1 cellular context compared by ENCODE assay signal in the genomic region with DNA sequence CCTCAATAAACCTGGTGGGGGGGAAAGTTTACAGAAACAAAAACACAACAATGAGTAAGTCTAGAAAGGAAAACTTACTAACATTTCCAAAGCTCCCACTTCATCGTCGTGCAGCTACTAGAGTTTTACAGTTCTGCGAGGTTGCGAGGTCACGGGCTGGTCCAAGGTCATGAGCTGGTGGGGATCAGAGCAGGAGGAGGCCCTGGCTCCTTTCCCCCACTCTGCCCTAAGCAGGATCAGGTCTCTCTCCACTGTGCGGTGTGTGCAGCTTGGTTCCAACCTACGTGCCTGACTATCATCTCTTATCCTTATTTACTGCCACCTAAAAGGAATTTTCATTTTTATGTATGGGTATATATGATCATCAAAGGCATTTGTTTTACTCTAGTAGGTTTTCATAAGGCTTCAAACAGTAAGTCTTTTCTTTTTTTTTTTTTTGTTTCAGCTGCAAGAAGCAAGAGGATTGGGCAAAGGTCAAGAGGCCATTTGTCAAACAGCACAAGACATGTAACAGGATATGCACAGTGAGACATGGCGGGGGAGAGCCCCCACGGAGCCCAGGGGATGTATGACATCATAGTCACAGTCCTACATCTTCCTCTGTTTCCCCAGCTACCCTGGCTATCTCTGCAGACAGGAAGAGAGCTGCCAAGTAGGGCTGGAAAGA.
TF ChIP-seq lines count a peak whose summit lies in the region.

No MANE protein-coding gene starts in this region.

TF ChIP-seq in GM23338, 12 proteins besides CTCF, POLR2A, EP300 and RAD21 (continued from another document):
- TF ChIP-seq, protein P1, sequence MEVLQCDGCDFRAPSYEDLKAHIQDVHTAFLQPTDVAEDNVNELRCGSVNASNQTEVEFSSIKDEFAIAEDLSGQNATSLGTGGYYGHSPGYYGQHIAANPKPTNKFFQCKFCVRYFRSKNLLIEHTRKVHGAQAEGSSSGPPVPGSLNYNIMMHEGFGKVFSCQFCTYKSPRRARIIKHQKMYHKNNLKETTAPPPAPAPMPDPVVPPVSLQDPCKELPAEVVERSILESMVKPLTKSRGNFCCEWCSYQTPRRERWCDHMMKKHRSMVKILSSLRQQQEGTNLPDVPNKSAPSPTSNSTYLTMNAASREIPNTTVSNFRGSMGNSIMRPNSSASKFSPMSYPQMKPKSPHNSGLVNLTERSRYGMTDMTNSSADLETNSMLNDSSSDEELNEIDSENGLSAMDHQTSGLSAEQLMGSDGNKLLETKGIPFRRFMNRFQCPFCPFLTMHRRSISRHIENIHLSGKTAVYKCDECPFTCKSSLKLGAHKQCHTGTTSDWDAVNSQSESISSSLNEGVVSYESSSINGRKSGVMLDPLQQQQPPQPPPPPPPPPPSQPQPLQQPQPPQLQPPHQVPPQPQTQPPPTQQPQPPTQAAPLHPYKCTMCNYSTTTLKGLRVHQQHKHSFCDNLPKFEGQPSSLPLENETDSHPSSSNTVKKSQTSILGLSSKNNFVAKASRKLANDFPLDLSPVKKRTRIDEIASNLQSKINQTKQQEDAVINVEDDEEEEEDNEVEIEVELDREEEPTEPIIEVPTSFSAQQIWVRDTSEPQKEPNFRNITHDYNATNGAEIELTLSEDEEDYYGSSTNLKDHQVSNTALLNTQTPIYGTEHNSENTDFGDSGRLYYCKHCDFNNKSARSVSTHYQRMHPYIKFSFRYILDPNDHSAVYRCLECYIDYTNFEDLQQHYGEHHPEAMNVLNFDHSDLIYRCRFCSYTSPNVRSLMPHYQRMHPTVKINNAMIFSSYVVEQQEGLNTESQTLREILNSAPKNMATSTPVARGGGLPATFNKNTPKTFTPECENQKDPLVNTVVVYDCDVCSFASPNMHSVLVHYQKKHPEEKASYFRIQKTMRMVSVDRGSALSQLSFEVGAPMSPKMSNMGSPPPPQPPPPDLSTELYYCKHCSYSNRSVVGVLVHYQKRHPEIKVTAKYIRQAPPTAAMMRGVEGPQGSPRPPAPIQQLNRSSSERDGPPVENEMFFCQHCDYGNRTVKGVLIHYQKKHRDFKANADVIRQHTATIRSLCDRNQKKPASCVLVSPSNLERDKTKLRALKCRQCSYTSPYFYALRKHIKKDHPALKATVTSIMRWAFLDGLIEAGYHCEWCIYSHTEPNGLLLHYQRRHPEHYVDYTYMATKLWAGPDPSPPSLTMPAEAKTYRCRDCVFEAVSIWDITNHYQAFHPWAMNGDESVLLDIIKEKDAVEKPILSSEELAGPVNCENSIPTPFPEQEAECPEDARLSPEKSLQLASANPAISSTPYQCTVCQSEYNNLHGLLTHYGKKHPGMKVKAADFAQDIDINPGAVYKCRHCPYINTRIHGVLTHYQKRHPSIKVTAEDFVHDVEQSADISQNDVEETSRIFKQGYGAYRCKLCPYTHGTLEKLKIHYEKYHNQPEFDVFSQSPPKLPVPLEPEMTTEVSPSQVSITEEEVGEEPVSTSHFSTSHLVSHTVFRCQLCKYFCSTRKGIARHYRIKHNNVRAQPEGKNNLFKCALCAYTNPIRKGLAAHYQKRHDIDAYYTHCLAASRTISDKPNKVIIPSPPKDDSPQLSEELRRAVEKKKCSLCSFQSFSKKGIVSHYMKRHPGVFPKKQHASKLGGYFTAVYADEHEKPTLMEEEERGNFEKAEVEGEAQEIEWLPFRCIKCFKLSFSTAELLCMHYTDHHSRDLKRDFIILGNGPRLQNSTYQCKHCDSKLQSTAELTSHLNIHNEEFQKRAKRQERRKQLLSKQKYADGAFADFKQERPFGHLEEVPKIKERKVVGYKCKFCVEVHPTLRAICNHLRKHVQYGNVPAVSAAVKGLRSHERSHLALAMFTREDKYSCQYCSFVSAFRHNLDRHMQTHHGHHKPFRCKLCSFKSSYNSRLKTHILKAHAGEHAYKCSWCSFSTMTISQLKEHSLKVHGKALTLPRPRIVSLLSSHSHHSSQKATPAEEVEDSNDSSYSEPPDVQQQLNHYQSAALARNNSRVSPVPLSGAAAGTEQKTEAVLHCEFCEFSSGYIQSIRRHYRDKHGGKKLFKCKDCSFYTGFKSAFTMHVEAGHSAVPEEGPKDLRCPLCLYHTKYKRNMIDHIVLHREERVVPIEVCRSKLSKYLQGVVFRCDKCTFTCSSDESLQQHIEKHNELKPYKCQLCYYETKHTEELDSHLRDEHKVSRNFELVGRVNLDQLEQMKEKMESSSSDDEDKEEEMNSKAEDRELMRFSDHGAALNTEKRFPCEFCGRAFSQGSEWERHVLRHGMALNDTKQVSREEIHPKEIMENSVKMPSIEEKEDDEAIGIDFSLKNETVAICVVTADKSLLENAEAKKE (CRISPR knock-in tag; IDR thresholded peaks at IDR 0.05): no peak
- TF ChIP-seq, protein P2, sequence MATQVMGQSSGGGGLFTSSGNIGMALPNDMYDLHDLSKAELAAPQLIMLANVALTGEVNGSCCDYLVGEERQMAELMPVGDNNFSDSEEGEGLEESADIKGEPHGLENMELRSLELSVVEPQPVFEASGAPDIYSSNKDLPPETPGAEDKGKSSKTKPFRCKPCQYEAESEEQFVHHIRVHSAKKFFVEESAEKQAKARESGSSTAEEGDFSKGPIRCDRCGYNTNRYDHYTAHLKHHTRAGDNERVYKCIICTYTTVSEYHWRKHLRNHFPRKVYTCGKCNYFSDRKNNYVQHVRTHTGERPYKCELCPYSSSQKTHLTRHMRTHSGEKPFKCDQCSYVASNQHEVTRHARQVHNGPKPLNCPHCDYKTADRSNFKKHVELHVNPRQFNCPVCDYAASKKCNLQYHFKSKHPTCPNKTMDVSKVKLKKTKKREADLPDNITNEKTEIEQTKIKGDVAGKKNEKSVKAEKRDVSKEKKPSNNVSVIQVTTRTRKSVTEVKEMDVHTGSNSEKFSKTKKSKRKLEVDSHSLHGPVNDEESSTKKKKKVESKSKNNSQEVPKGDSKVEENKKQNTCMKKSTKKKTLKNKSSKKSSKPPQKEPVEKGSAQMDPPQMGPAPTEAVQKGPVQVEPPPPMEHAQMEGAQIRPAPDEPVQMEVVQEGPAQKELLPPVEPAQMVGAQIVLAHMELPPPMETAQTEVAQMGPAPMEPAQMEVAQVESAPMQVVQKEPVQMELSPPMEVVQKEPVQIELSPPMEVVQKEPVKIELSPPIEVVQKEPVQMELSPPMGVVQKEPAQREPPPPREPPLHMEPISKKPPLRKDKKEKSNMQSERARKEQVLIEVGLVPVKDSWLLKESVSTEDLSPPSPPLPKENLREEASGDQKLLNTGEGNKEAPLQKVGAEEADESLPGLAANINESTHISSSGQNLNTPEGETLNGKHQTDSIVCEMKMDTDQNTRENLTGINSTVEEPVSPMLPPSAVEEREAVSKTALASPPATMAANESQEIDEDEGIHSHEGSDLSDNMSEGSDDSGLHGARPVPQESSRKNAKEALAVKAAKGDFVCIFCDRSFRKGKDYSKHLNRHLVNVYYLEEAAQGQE (IDR thresholded peaks at IDR 0.05; ENCODE audit: unreplicated experiment): no peak
- TF ChIP-seq EZH2 (IDR thresholded peaks at IDR 0.05; ENCODE audit: low read depth, unreplicated experiment) (no peak), ZNF114 (CRISPR knock-in tag; IDR thresholded peaks at IDR 0.05) (no peak)
